ENCODE assay signal across 8 cellular contexts in the genomic region with DNA sequence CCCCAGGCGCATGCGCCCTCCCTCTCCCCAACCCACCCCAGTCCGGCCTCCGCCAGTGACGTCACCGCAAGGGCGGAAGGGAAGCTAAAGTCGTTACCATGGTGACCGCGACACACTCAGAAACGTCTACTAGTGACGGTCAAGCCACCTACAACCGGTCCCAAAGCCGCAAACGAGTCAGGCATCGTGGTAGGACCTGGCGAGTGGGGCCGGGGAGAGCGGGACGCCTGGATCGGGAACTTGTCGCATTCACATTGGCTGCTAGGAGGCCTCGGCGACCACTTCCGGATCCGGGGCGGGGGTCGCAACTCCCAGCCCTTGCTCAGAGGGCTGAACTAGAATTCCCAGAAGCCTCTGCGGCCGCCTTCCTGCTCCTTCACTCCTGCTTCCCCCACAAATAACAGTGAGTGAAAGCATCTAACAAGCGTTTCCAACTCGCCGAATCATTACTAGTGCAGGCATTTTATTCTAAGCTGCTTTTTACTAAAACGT. TPM values are rescaled to one million over a fixed set of nuclear protein-coding genes. Genes with fewer than 3 reads are reported as not detected.
A peak's percentile ranks its signal among the peaks of the same experiment; 100 is the strongest.
DNase-seq lines count a peak whose midpoint lies in the region; ATAC-seq and TF ChIP-seq lines count a peak whose summit lies in the region.

A gene with protein sequence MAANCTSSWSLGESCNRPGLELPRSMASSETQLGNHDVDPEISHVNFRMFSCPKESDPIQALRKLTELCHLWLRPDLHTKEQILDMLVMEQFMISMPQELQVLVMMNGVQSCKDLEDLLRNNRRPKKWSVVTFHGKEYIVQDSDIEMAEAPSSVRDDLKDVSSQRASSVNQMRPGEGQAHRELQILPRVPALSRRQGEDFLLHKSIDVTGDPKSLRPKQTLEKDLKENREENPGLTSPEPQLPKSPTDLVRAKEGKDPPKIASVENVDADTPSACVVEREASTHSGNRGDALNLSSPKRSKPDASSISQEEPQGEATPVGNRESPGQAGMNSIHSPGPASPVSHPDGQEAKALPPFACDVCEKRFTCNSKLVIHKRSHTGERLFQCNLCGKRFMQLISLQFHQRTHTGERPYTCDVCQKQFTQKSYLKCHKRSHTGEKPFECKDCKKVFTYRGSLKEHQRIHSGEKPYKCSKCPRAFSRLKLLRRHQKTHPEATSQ (minus strand): TSS at position 256 of the 492 bp plus-strand sequence. CDS start 89,793 bp downstream, outside the sequence.

- peak within 1 kb of the TSS; percentile 96 for H3K27ac ChIP-seq in ectodermal cell (ENCODE audit: insufficient read depth, low read depth, low read length, poor library complexity, severe bottlenecking)
- peak within 1 kb of the TSS; percentile 98 for H3K27ac ChIP-seq in lower lobe of right lung

- H3K4me1 ChIP-seq in ectodermal cell (ENCODE audit: control insufficient read depth, insufficient read depth, low read length) (peaks cover 3% of the 10 kb centered on the region), lower lobe of right lung (peaks cover 22% of the 10 kb centered on the region)

- DNase-seq in COLO668 (lab: John Stamatoyannopoulos, UW; ENCODE audit: unreplicated experiment) = peak; percentile 96
- DNase-seq in GM20000 (ENCODE audit: low spot score) = peak; percentile 93
- peak; percentile 88 for DNase-seq in HS-5 (ENCODE audit: low read depth)
- DNase-seq in NK-92 (lab: John Stamatoyannopoulos, UW; ENCODE audit: unreplicated experiment) = peak; percentile 68
- peak; percentile 93 to 98 for DNase-seq in activated CD8-positive, alpha-beta memory T cell treated with anti-CD3 and anti-CD28 coated beads for 1 hour (ENCODE audit: extremely low read depth in 1 of 2, low read depth in 1 of 2)
- DNase-seq in lower lobe of right lung = peak; percentile 97
- peak; percentile 96 to 97 (median 96) for DNase-seq in stimulated activated CD4-positive, alpha-beta T cell treated with anti-CD3 and anti-CD28 coated beads, TNF-alpha, amount 100 ng/mL, for 1 hour (ENCODE audit: low read depth in 3 of 3, low spot score in 1 of 3)

- H3K4me3 ChIP-seq in ectodermal cell (ENCODE audit: insufficient read depth, low read depth, low read length) = peak within 1 kb of the TSS; percentile 88
- peak within 1 kb of the TSS; percentile 75 for H3K4me3 ChIP-seq in lower lobe of right lung

- intact Hi-C loops in lower lobe of right lung (cut with DNase I) = no loop called here

- TF ChIP-seq CTCF in GM20000 (IDR thresholded peaks at IDR 0.05; ENCODE audit: extremely low read depth, missing control alignments) (no peak), lower lobe of right lung (IDR thresholded peaks at IDR 0.05) (no peak)

- H3K9me3 ChIP-seq in ectodermal cell (ENCODE audit: control insufficient read depth, low read length) (no peaks in the 10 kb centered on the region), lower lobe of right lung (no peaks in the 10 kb centered on the region)

- 0% methylated on average over 34 of the region's 34 CpGs for WGBS in ectodermal cell, 2 experiments

- H3K27me3 ChIP-seq in ectodermal cell (ENCODE audit: control insufficient read depth, insufficient read depth, low read length, poor library complexity, severe bottlenecking) (no peaks in the 10 kb centered on the region), lower lobe of right lung (ENCODE audit: low read depth) (no peaks in the 10 kb centered on the region)

- ATAC-seq in lower lobe of right lung = peak; percentile 94 to 96

- no peaks in the 10 kb centered on the region for H3K36me3 ChIP-seq in ectodermal cell (ENCODE audit: control insufficient read depth, insufficient read depth, low read length)
- H3K36me3 ChIP-seq in lower lobe of right lung = peaks cover 9% of the 10 kb centered on the region

RNA-seq across cellular contexts. Expression of the gene that starts here (rescaled TPM):
- 11.0 TPM for polyA plus RNA-seq in ectodermal cell (2013, experiment 1 of 4)
- 16.9 TPM for polyA plus RNA-seq in ectodermal cell (2013, experiment 2 of 4)
- 10.5 TPM for polyA plus RNA-seq in ectodermal cell (2013, experiment 3 of 4)
- 8.2 TPM for polyA plus RNA-seq in ectodermal cell (2013, experiment 4 of 4)
- 16.7 TPM for total RNA-seq in lower lobe of right lung

Comparison
In these comparisons a context has a peak if more than half of its experiments do, and no peak if none do; other contexts are left out.
1. Peak in every context shown above with its lines: DNase-seq, ATAC-seq, H3K4me3 ChIP-seq and H3K27ac ChIP-seq.